ENCODE assay signal across 3 cellular contexts in the genomic region with DNA sequence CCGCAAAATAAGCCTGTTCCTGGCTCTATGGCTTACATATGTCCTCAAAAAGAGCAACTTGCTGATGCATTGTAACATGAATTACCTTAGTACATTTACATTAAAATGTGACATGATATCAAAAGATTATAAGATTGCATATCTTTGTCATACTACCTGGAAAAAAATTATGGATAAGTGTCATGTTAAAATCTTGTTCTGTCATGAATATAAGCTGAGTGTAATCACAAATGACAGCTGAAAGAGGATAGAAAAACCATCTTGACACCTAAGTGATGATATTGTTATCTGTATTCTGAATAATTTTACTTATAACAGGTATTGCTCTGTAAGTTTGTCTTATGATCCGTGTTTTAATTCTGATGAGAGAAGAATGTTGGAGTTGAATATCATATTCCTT.
"Had no signal": no experiment of that assay in that cellular context is flagged by ENCODE, and none has a peak within 500 bp of the region (broad histone marks: within the 10 kb centered on the region; RNA-seq: fewer than 3 reads in every experiment).

No MANE protein-coding gene starts in this region.

- DNase-seq: GDM1, GF-D8 had no signal

- H3K4me3 ChIP-seq: GM12878 had no signal
